Comparison of ENCODE assay signal across 1 cellular context in the genomic region with DNA sequence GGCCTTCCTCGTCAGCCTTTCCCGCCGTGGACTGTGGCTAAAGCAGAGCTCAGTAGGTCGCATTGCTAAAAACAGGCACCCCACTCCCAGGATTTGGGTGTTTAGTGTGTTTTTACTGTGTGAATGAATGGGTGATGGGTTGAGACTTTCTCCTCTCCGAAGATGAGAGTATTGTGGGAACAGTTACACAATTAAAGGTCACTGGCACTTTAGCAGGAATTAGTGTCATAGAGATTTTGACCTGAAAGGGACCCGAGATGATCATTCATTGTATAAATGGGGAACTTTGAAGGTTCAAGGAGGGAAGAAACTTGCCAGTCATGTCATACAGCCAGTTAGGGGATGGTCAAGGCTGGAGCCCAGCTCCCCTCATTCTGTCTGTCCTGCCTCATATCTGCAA.
TF ChIP-seq lines count a peak whose summit lies in the region.

No MANE protein-coding gene starts in this region.

TF ChIP-seq in IMR-90, 13 proteins besides CTCF, POLR2A, EP300 and RAD21:
- TF ChIP-seq, protein P1, sequence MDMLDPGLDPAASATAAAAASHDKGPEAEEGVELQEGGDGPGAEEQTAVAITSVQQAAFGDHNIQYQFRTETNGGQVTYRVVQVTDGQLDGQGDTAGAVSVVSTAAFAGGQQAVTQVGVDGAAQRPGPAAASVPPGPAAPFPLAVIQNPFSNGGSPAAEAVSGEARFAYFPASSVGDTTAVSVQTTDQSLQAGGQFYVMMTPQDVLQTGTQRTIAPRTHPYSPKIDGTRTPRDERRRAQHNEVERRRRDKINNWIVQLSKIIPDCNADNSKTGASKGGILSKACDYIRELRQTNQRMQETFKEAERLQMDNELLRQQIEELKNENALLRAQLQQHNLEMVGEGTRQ (IDR thresholded peaks at IDR 0.05; ENCODE audit: low read depth, low read length) = no peak
- no peak for TF ChIP-seq CHD1 (IDR thresholded peaks at IDR 0.05; ENCODE audit: low read depth, low read length)
- TF ChIP-seq, protein P2, sequence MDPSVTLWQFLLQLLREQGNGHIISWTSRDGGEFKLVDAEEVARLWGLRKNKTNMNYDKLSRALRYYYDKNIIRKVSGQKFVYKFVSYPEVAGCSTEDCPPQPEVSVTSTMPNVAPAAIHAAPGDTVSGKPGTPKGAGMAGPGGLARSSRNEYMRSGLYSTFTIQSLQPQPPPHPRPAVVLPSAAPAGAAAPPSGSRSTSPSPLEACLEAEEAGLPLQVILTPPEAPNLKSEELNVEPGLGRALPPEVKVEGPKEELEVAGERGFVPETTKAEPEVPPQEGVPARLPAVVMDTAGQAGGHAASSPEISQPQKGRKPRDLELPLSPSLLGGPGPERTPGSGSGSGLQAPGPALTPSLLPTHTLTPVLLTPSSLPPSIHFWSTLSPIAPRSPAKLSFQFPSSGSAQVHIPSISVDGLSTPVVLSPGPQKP (IDR thresholded peaks at IDR 0.05; ENCODE audit: borderline replicate concordance, low read depth, low read length) = no peak
- TF ChIP-seq NFE2L2 (IDR thresholded peaks at IDR 0.05; ENCODE audit: low read depth, low read length) = no peak
- TF ChIP-seq RFX5 (IDR thresholded peaks at IDR 0.05; ENCODE audit: low read depth, low read length) = no peak
- TF ChIP-seq CEBPB (IDR thresholded peaks at IDR 0.05; ENCODE audit: low read depth, low read length) = no peak
- TF ChIP-seq MXI1 (IDR thresholded peaks at IDR 0.05; ENCODE audit: borderline replicate concordance, low read depth, low read length) = no peak
